In the genomic region with DNA sequence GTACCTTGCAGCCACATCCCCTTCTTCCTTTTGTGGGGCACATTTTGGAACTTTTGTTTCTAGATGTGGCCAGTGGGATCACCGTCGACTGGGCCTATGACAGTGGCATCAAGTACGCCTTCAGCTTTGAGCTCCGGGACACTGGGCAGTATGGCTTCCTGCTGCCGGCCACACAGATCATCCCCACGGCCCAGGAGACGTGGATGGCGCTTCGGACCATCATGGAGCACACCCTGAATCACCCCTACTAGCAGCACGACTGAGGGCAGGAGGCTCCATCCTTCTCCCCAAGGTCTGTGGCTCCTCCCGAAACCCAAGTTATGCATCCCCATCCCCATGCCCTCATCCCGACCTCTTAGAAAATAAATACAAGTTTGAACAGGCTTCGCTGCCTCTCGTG, we compare ENCODE assay signal across 19 cellular contexts. TPM values are rescaled to one million over a fixed set of nuclear protein-coding genes. Genes with fewer than 3 reads are reported as not detected.
DNase-seq lines count a peak whose midpoint lies in the region; ATAC-seq and TF ChIP-seq lines count a peak whose summit lies in the region.
"Had no signal": no experiment of that assay in that cellular context is flagged by ENCODE, and none has a peak within 500 bp of the region (broad histone marks: within the 10 kb centered on the region; RNA-seq: fewer than 3 reads in every experiment).

No MANE protein-coding gene starts in this region.

- no peaks in the 10 kb centered on the region for H3K9me2 ChIP-seq in SK-N-SH

- POLR2A ChIA-PET in SK-N-SH (lab: Yijun Ruan, JAX), result no interaction called here

- DNase-seq in SK-N-SH, result no peak
- no peak for DNase-seq in activated naive CD8-positive, alpha-beta T cell treated with anti-CD3 and anti-CD28 coated beads for 36 hours
- no peak for DNase-seq in mesothelial cell of epicardium (ENCODE audit: low spot score in 2 of 2, unreplicated experiment in 2 of 2)
- no peak for DNase-seq in stimulated activated effector memory CD8-positive, alpha-beta T cell treated with anti-CD3 and anti-CD28 coated beads, Interleukin-12 subunit alpha, Interleukin-12 subunit beta, amount 100 ng/mL, for 72 hours (ENCODE audit: low spot score in 2 of 2)
- no peak for DNase-seq in sigmoid colon
- DNase-seq in HCEC 1CT, result no peak
- no peak for DNase-seq in effector CD8-positive, alpha-beta T cell (lab: John Stamatoyannopoulos, UW)
- DNase-seq: AML-193, caudate nucleus, NCI-H1417 treated with DMSO at 0.1 percent for 48 hours, NCI-H526, uterus had no signal

- CTCF ChIA-PET in SK-N-SH (lab: Yijun Ruan, JAX), result no interaction called here

- no peaks in the 10 kb centered on the region for H3K79me2 ChIP-seq in SK-N-SH (ENCODE audit: insufficient read depth)

- no peak overlapping the region for H3K9ac ChIP-seq in SK-N-SH

- 88% methylated on average over 14 of the region's 14 CpGs for WGBS in SK-N-SH (ENCODE audit: low lambda C conversion rate)
- WGBS in sigmoid colon, 2 donors, result 82 to 93% methylated on average over 14 of the region's 14 CpGs

- TF ChIP-seq RAD21 in SK-N-SH (IDR thresholded peaks at IDR 0.05; ENCODE audit: low read length), result no peak

- TF ChIP-seq EP300 in SK-N-SH (IDR thresholded peaks at IDR 0.05; ENCODE audit: borderline replicate concordance in 1 of 2, low read depth in 1 of 2, low read length in 1 of 2) (no peak), sigmoid colon (IDR thresholded peaks at IDR 0.05) (no peak)

- no peaks in the 10 kb centered on the region for H3K27me3 Mint-ChIP-seq in activated naive CD8-positive, alpha-beta T cell treated with anti-CD3 and anti-CD28 coated beads for 36 hours
- no peaks in the 10 kb centered on the region for H3K27me3 Mint-ChIP-seq in mesothelial cell of epicardium (ENCODE audit: low read depth)
- H3K27me3 Mint-ChIP-seq: stimulated activated naive CD8-positive, alpha-beta T cell treated with anti-CD3 and anti-CD28 coated beads, Interleukin-15, Interleukin-2, amounts not matched to agents 100 ng/mL and 50 ng/mL, for 24 hours had no signal

- H4K20me1 ChIP-seq in SK-N-SH (ENCODE audit: insufficient read depth), result no peaks in the 10 kb centered on the region

- H3K36me3 ChIP-seq in SK-N-SH (replicated peaks in 1 of 2; ENCODE audit: control insufficient read depth in 1 of 2, insufficient read depth in 2 of 2, low read length in 1 of 2), result no peaks in the 10 kb centered on the region
- H3K36me3 ChIP-seq in sigmoid colon, result no peaks in the 10 kb centered on the region
- H3K36me3 ChIP-seq: uterus had no signal

- intact Hi-C loops in sigmoid colon (cut with DNase I), result no loop called here

- TF ChIP-seq POLR2A in sigmoid colon (IDR thresholded peaks at IDR 0.05), result no peak

- H3K4me1 ChIP-seq in SK-N-SH (ENCODE audit: control insufficient read depth in 1 of 2, insufficient read depth in 2 of 2, low read depth in 1 of 2, low read length in 1 of 2) (peaks cover 53 to 71% of the 10 kb centered on the region in 2 experiments), sigmoid colon (peaks cover 0 to 48% (median 36%) of the 10 kb centered on the region in 4 donors)

- no peak overlapping the region for H2AFZ ChIP-seq in SK-N-SH (ENCODE audit: low read depth)

- H3K9me3 ChIP-seq in SK-N-SH (no peaks in the 10 kb centered on the region), sigmoid colon (no peaks in the 10 kb centered on the region)
- H3K9me3 ChIP-seq: uterus had no signal

- no peak for ATAC-seq in SK-N-SH treated with all-trans-retinoic acid at 6 μM for 48 hours
- ATAC-seq in stimulated activated effector memory CD8-positive, alpha-beta T cell treated with anti-CD3 and anti-CD28 coated beads, Interleukin-12 subunit alpha, Interleukin-12 subunit beta, amount 100 ng/mL, for 72 hours, result no peak

- TF ChIP-seq CTCF in SK-N-SH (IDR thresholded peaks at IDR 0.05), result no peak
- TF ChIP-seq CTCF in mesothelial cell of epicardium (IDR thresholded peaks at IDR 0.05; ENCODE audit: unreplicated experiment), result no peak
- no peak for TF ChIP-seq CTCF in sigmoid colon (IDR thresholded peaks at IDR 0.05)

- H3K4me1 Mint-ChIP-seq in activated naive CD8-positive, alpha-beta T cell treated with anti-CD3 and anti-CD28 coated beads for 36 hours, result peaks cover 46% of the 10 kb centered on the region
- peaks cover 75% of the 10 kb centered on the region for H3K4me1 Mint-ChIP-seq in mesothelial cell of epicardium
- H3K4me1 Mint-ChIP-seq in stimulated activated effector memory CD8-positive, alpha-beta T cell treated with anti-CD3 and anti-CD28 coated beads, Interleukin-12 subunit alpha, Interleukin-12 subunit beta, amount 100 ng/mL, for 72 hours, result peaks cover 19% of the 10 kb centered on the region

- H3K4me3 ChIP-seq in SK-N-SH (ENCODE audit: low read depth in 2 of 2, low read length in 1 of 2), result no peak overlapping the region
- H3K4me3 ChIP-seq in sigmoid colon, result no peak overlapping the region
- H3K4me3 ChIP-seq: uterus had no signal

- H3K36me3 Mint-ChIP-seq in activated naive CD8-positive, alpha-beta T cell treated with anti-CD3 and anti-CD28 coated beads for 36 hours, result peaks cover 6% of the 10 kb centered on the region
- no peaks in the 10 kb centered on the region for H3K36me3 Mint-ChIP-seq in mesothelial cell of epicardium
- no peaks in the 10 kb centered on the region for H3K36me3 Mint-ChIP-seq in stimulated activated effector memory CD8-positive, alpha-beta T cell treated with anti-CD3 and anti-CD28 coated beads, Interleukin-12 subunit alpha, Interleukin-12 subunit beta, amount 100 ng/mL, for 72 hours

- no peaks in the 10 kb centered on the region for H3K27me3 ChIP-seq in SK-N-SH (ENCODE audit: insufficient read depth)
- H3K27me3 ChIP-seq in sigmoid colon, result no peaks in the 10 kb centered on the region
- H3K27me3 ChIP-seq: uterus had no signal

- 0 out of 2 replicates have a peak overlapping the region, but pooled peaks have one; percentile 36 for H3K4me2 ChIP-seq in SK-N-SH

- peaks cover 18% of the 10 kb centered on the region for H3F3A ChIP-seq in SK-N-SH (replicated peaks; ENCODE audit: insufficient read depth)

- peaks cover 2% of the 10 kb centered on the region for H3K9me3 Mint-ChIP-seq in activated naive CD8-positive, alpha-beta T cell treated with anti-CD3 and anti-CD28 coated beads for 36 hours
- H3K9me3 Mint-ChIP-seq in mesothelial cell of epicardium, result peaks cover 4% of the 10 kb centered on the region
- H3K9me3 Mint-ChIP-seq in stimulated activated effector memory CD8-positive, alpha-beta T cell treated with anti-CD3 and anti-CD28 coated beads, Interleukin-12 subunit alpha, Interleukin-12 subunit beta, amount 100 ng/mL, for 72 hours, result no peaks in the 10 kb centered on the region
- H3K9me3 Mint-ChIP-seq: activated T-helper 2 cell treated with anti-CD3 and anti-CD28 coated beads, Interferon-gamma antibody, Interleukin-2, Interleukin-4, amounts not matched to agents 10 μg/mL and 5 μg/mL and 100 μg/mL, durations not matched to agents 14 hours and 24 hours and 36 hours; stimulated activated naive CD8-positive, alpha-beta T cell treated with anti-CD3 and anti-CD28 coated beads, Interleukin-15, Interleukin-2, amounts not matched to agents 100 ng/mL and 50 ng/mL, for 24 hours had no signal

- H3K27ac ChIP-seq in SK-N-SH (ENCODE audit: low read depth in 2 of 2, low read length in 1 of 2) (peak overlapping the region in 1 of 2 experiments; percentile 56; a peak in 2 of 4 replicates), sigmoid colon (no peak overlapping the region)
- H3K27ac ChIP-seq: 22Rv1, uterus had no signal

- H3K4me3 Mint-ChIP-seq in activated naive CD8-positive, alpha-beta T cell treated with anti-CD3 and anti-CD28 coated beads for 36 hours, result peak overlapping the region; percentile 26
- no peak overlapping the region for H3K4me3 Mint-ChIP-seq in mesothelial cell of epicardium
- peak overlapping the region; percentile 57 for H3K4me3 Mint-ChIP-seq in stimulated activated effector memory CD8-positive, alpha-beta T cell treated with anti-CD3 and anti-CD28 coated beads, Interleukin-12 subunit alpha, Interleukin-12 subunit beta, amount 100 ng/mL, for 72 hours
- H3K4me3 Mint-ChIP-seq: stimulated activated naive CD8-positive, alpha-beta T cell treated with anti-CD3 and anti-CD28 coated beads, Interleukin-15, Interleukin-2, amounts not matched to agents 100 ng/mL and 50 ng/mL, for 24 hours had no signal

- peak overlapping the region; percentile 84 for H3K27ac Mint-ChIP-seq in activated naive CD8-positive, alpha-beta T cell treated with anti-CD3 and anti-CD28 coated beads for 36 hours
- H3K27ac Mint-ChIP-seq in mesothelial cell of epicardium, result peak overlapping the region; percentile 94
- peak overlapping the region; percentile 48 for H3K27ac Mint-ChIP-seq in stimulated activated effector memory CD8-positive, alpha-beta T cell treated with anti-CD3 and anti-CD28 coated beads, Interleukin-12 subunit alpha, Interleukin-12 subunit beta, amount 100 ng/mL, for 72 hours
- H3K27ac Mint-ChIP-seq: stimulated activated naive CD8-positive, alpha-beta T cell treated with anti-CD3 and anti-CD28 coated beads, Interleukin-15, Interleukin-2, amounts not matched to agents 100 ng/mL and 50 ng/mL, for 24 hours had no signal

TF ChIP-seq in SK-N-SH treated with all-trans-retinoic acid at 6 μM for 48 hours, 23 proteins besides CTCF, POLR2A, EP300 and RAD21 (continues in another document):
- TF ChIP-seq OSR1 (CRISPR knock-in tag; IDR thresholded peaks at IDR 0.05), result no peak

RNA-seq across cellular contexts. Expression of gene CPA1, which starts 11.9 kb away (rescaled TPM):
- polyA plus RNA-seq in SK-N-SH (2012; rRNA removed), result 0.05 and 0.24 TPM in 2 replicates
- polyA plus RNA-seq in SK-N-SH (2012; cell fraction: cytosol; rRNA removed), result 0.06 and 0.12 TPM in 2 replicates
- polyA plus RNA-seq in SK-N-SH (2012; cell fraction: nucleus; rRNA removed), result 0.19 and 0.36 TPM in 2 replicates
- total RNA-seq in activated naive CD8-positive, alpha-beta T cell treated with anti-CD3 and anti-CD28 coated beads for 36 hours, result not detected
- 0.75 to 1.4 TPM (median 1.1 TPM) in 3 replicates for total RNA-seq in mesothelial cell of epicardium
- total RNA-seq in sigmoid colon, result 1 to 10 TPM in 1 of 4 donors, not detected in 3; 2.2 TPM
- 1 to 10 TPM in 2 of 3 donors, under 1 TPM in 1; 0.34 to 7.8 (median 1.2) TPM for polyA plus RNA-seq in sigmoid colon
- total RNA-seq: activated T-helper 2 cell treated with anti-CD3 and anti-CD28 coated beads, Interferon-gamma antibody, Interleukin-2, Interleukin-4, amounts not matched to agents 10 μg/mL and 5 μg/mL and 100 μg/mL, durations not matched to agents 14 hours and 24 hours and 36 hours; frontal cortex; lung microvascular endothelial cell had no signal
- polyA plus RNA-seq: keratinocyte had no signal

RNA-seq across cellular contexts. Expression of gene CPA5, which starts 23.7 kb away (rescaled TPM):
- polyA plus RNA-seq in SK-N-SH (2012; rRNA removed) (0.86 and 1.3 TPM in 2 replicates), sigmoid colon (1 to 10 TPM in 1 of 3 donors, not detected in 2; 1.1 TPM)
- polyA plus RNA-seq in SK-N-SH (2012; cell fraction: cytosol; rRNA removed), result 0.19 and 0.29 TPM in 2 replicates
- 2.2 and 4.6 TPM in 2 replicates for polyA plus RNA-seq in SK-N-SH (2012; cell fraction: nucleus; rRNA removed)
- total RNA-seq in activated naive CD8-positive, alpha-beta T cell treated with anti-CD3 and anti-CD28 coated beads for 36 hours, result 1 to 10 TPM; 3.5 to 3.6 TPM
- total RNA-seq in mesothelial cell of epicardium (0.58 TPM in 1 of 3 replicates, not detected in the others), sigmoid colon (not detected)
- total RNA-seq: frontal cortex, lung microvascular endothelial cell, uterus had no signal
